ENCODE assay signal across 8 cellular contexts in the genomic region with DNA sequence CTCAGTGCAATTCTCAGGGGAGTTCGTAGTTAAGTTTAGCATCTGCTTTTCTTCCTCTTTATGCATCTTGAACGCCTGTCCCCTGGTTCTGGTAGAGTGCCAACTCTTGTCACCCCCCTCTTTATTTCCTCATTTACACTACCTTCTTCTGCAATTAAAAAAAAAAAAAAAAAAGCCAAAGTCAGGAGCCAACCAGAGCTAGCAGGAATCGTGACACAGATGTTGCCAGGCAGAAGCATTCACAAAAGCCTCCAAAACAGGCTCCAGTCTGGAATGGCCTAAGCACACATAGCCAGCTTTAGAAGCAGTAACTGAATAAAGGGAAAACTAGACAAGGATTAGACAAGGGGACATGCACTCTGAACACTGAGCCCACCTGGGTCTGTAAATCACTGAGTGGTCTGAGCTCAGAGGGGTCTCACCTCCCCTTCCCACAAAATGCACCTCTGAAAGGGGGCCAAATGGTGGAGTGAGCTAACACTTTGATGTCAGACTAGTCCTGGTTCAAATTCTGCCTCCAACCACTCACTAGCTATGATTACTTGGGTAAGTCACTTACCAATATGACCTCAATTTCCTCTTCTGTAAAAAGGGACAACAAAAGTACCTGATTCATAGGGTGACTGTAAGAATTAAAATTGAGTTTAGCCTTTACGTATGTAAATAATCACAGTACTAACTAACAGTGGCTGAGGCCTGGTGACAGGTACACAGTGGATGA. TPM values are rescaled to one million over a fixed set of nuclear protein-coding genes. Genes with fewer than 3 reads are reported as not detected.
DNase-seq lines count a peak whose midpoint lies in the region; ATAC-seq and TF ChIP-seq lines count a peak whose summit lies in the region.

No MANE protein-coding gene starts in this region.

- peaks cover 28% of the 10 kb centered on the region for H3K4me1 ChIP-seq in effector memory CD4-positive, alpha-beta T cell (ENCODE audit: control insufficient read depth, insufficient read depth, low read length, poor library complexity, severe bottlenecking)

- H3K27ac Mint-ChIP-seq in activated B cell treated with CpG ODN at 0.5 μM for 24 hours, result peak overlapping the region; percentile 100

- intact Hi-C loops in activated B cell treated with CpG ODN at 0.5 μM for 24 hours (cut with micrococcal nuclease), result loop anchor here (1.0 to 5.0 kb wide), 5 partner anchors 9 to 802 kb away; a partner anchor contains a TSS

- in situ Hi-C loops in ACHN (cut with HindIII; ENCODE audit: low pct_ligation_motif_present, low pct_unique_long_range_greater_than_20kb, low sequenced_read_pairs), result no loop called here

- H3K36me3 ChIP-seq in effector memory CD4-positive, alpha-beta T cell (ENCODE audit: control insufficient read depth, insufficient read depth, low read length), result peaks cover 16% of the 10 kb centered on the region

- H3K4me3 Mint-ChIP-seq in activated B cell treated with CpG ODN at 0.5 μM for 24 hours, result peak overlapping the region; percentile 98

- H3K4me3 ChIP-seq in effector memory CD4-positive, alpha-beta T cell (ENCODE audit: insufficient read depth, low read depth, low read length, poor library complexity, severe bottlenecking), result peak overlapping the region; percentile 86

- CTCF ChIA-PET in activated B cell treated with CpG ODN at 0.5 μM for 24 hours (lab: Charles Lee), result interaction anchor here (1.4 to 4.7 kb wide), 4 partner anchors 9 to 39 kb away, joined by 3 to 43 read pairs (median 15); a partner anchor contains a TSS

- peaks cover 68% of the 10 kb centered on the region for H3K4me1 Mint-ChIP-seq in activated B cell treated with CpG ODN at 0.5 μM for 24 hours

- no peaks in the 10 kb centered on the region for H3K9me3 Mint-ChIP-seq in activated B cell treated with CpG ODN at 0.5 μM for 24 hours

- POLR2A ChIA-PET in activated B cell treated with CpG ODN at 0.5 μM for 24 hours (lab: Charles Lee), result interaction anchor here (0.6 to 43.9 kb wide), 21 partner anchors 2 to 923 kb away, joined by 3 to 2478 read pairs (median 4); a partner anchor contains a TSS

- H3K27me3 ChIP-seq in effector memory CD4-positive, alpha-beta T cell (replicated peaks; ENCODE audit: control insufficient read depth, insufficient read depth, low read length, poor library complexity, severe bottlenecking), result no peaks in the 10 kb centered on the region

- DNase-seq in ACHN, result peak; percentile 78
- DNase-seq in NCI-H2227 (lab: John Stamatoyannopoulos, UW; ENCODE audit: unreplicated experiment), result peak; percentile 57
- no peak for DNase-seq in activated B cell treated with CpG ODN at 0.5 μM for 24 hours
- DNase-seq in effector memory CD4-positive, alpha-beta T cell, result peak in 2 of 3 donors; percentile 41 to 49
- peak; percentile 94 for DNase-seq in medulla oblongata (ENCODE audit: extremely low spot score)
- peak; percentile 84 for DNase-seq in stromal cell of bone marrow (ENCODE audit: low read depth)

- H3K27me3 Mint-ChIP-seq in activated B cell treated with CpG ODN at 0.5 μM for 24 hours, result peaks cover 2% of the 10 kb centered on the region

- H3K36me3 Mint-ChIP-seq in activated B cell treated with CpG ODN at 0.5 μM for 24 hours (ENCODE audit: low read depth), result peaks cover 68% of the 10 kb centered on the region

- H3K9me3 ChIP-seq in effector memory CD4-positive, alpha-beta T cell (ENCODE audit: control insufficient read depth, low read length), result no peaks in the 10 kb centered on the region

- peak; percentile 77 for TF ChIP-seq POLR2A in GM19193 (IDR thresholded peaks at IDR 0.05; ENCODE audit: extremely low read depth, insufficient read depth, insufficient read length)

- no peak for TF ChIP-seq CTCF in activated B cell treated with CpG ODN at 0.5 μM for 24 hours (IDR thresholded peaks at IDR 0.05)

- H3K27ac ChIP-seq in effector memory CD4-positive, alpha-beta T cell (ENCODE audit: insufficient read depth, low read length, poor library complexity, severe bottlenecking), result peak overlapping the region; percentile 97

- ATAC-seq in activated B cell treated with CpG ODN at 0.5 μM for 24 hours (ENCODE audit: low read depth) (peak; percentile 33), HG03378 (IDR thresholded peaks at IDR 0.05; ENCODE audit: unreplicated experiment) (no peak)

RNA-seq across cellular contexts. Expression of a gene that starts 2.0 kb away (rescaled TPM):
- 5,323 and 5,628 TPM in 2 replicates for total RNA-seq in activated B cell treated with CpG ODN at 0.5 μM for 24 hours

RNA-seq across cellular contexts. Expression of a gene that starts 38.9 kb away (rescaled TPM):
- 4,086 and 4,865 TPM in 2 replicates for total RNA-seq in activated B cell treated with CpG ODN at 0.5 μM for 24 hours

RNA-seq across cellular contexts. Expression of a gene that starts 53.2 kb away (rescaled TPM):
- 74.7 and 76.1 TPM in 2 replicates for total RNA-seq in activated B cell treated with CpG ODN at 0.5 μM for 24 hours
